ENCODE assay signal across 22 cellular contexts in genomic region chr22:45584621-45585436, GRCh38.
A peak's percentile ranks its signal among the peaks of the same experiment; 100 is the strongest.
DNase-seq lines count a peak whose midpoint lies in the region; FAIRE-seq and TF ChIP-seq lines count a peak whose summit lies in the region.
"Had no signal": no experiment of that assay in that cellular context is flagged by ENCODE, and none has a peak within 500 bp of the region (broad histone marks: within the 10 kb centered on the region; RNA-seq: fewer than 3 reads in every experiment).

No MANE protein-coding gene starts in this region.

- H3K9ac ChIP-seq in BLaER1 treated with 17β-estradiol and CSF1 and Interleukin-3, amounts not matched to agents 10 nM and 100 nM, result no peak overlapping the region
- peak overlapping the region; percentile 65 for H3K9ac ChIP-seq in Loucy (ENCODE audit: low read depth, low read length, poor library complexity, severe bottlenecking)

- H3K4me1 Mint-ChIP-seq in activated CD4-positive, alpha-beta memory T cell treated with anti-CD3 and anti-CD28 coated beads, Interleukin-2, amount 10 ng/mL, durations not matched to agents 7 days and 5 days, result peaks cover 21% of the 10 kb centered on the region

- POLR2A ChIA-PET in activated CD4-positive, alpha-beta memory T cell treated with anti-CD3 and anti-CD28 coated beads, Interleukin-2, amount 10 ng/mL, durations not matched to agents 7 days and 5 days (lab: Charles Lee), result no interaction called here

- no peaks in the 10 kb centered on the region for H3K9me3 ChIP-seq in BLaER1 treated with 17β-estradiol and CSF1 and Interleukin-3, amounts not matched to agents 10 nM and 100 nM (replicated peaks in 1 of 11)
- no peaks in the 10 kb centered on the region for H3K9me3 ChIP-seq in Loucy (ENCODE audit: insufficient read depth, low read depth, low read length)
- no peaks in the 10 kb centered on the region for H3K9me3 ChIP-seq in osteoblast (ENCODE audit: low read depth, low read length)
- H3K9me3 ChIP-seq: suprapubic skin had no signal

- CTCF ChIA-PET in activated CD4-positive, alpha-beta memory T cell treated with anti-CD3 and anti-CD28 coated beads, Interleukin-2, amount 10 ng/mL, durations not matched to agents 7 days and 5 days (lab: Charles Lee), result no interaction called here

- peak; percentile 18 for FAIRE-seq in bronchial epithelial cell (lab: Jason Lieb, UNC)
- FAIRE-seq: GM18507 had no signal

- no peaks in the 10 kb centered on the region for H3K36me3 ChIP-seq in BLaER1 treated with 17β-estradiol and CSF1 and Interleukin-3, amounts not matched to agents 10 nM and 100 nM
- H3K36me3 ChIP-seq in Loucy (ENCODE audit: insufficient read depth, low read length) (no peaks in the 10 kb centered on the region), bronchial epithelial cell (ENCODE audit: control insufficient read depth, insufficient read depth, low read length) (no peaks in the 10 kb centered on the region), osteoblast (ENCODE audit: insufficient read depth, low read length) (no peaks in the 10 kb centered on the region)

- H3K27ac Mint-ChIP-seq in activated CD4-positive, alpha-beta memory T cell treated with anti-CD3 and anti-CD28 coated beads, Interleukin-2, amount 10 ng/mL, durations not matched to agents 7 days and 5 days, result no peak overlapping the region
- H3K27ac Mint-ChIP-seq: activated CD4-positive, alpha-beta T cell treated with anti-CD3 and anti-CD28 coated beads, Interleukin-2, amount 10 ng/mL, durations not matched to agents 24 days and 14 days; activated naive CD4-positive, alpha-beta T cell treated with anti-CD3 and anti-CD28 coated beads, Interleukin-2, amount 10 ng/mL, durations not matched to agents 7 days and 5 days; dendritic cell treated with granulocyte-macrophage colony-stimulating factor and Interleukin-4, amounts not matched to agents 40 ng/mL and 50 ng/mL, for 4 days; stimulated activated effector memory CD8-positive, alpha-beta T cell treated with anti-CD3 and anti-CD28 coated beads, Interleukin-12 subunit alpha, Interleukin-12 subunit beta, amount 100 ng/mL, for 72 hours had no signal

- intact Hi-C loops in dorsolateral prefrontal cortex (cut with DNase I), result loop anchor here in 1 of 2 donors (5.0 kb wide), 1 partner anchor 57 kb away; no protein-coding TSS in a partner anchor

- H3K27me3 ChIP-seq in BLaER1 treated with 17β-estradiol and CSF1 and Interleukin-3, amounts not matched to agents 10 nM and 100 nM, result peaks cover 0 to 23% (median 12%) of the 10 kb centered on the region in 11 experiments; a peak in 12 of 22 replicates
- no peaks in the 10 kb centered on the region for H3K27me3 ChIP-seq in Loucy (ENCODE audit: insufficient read depth, low read length, poor library complexity, severe bottlenecking)
- no peaks in the 10 kb centered on the region for H3K27me3 ChIP-seq in bronchial epithelial cell (ENCODE audit: control insufficient read depth, insufficient read depth, low read length)
- no peaks in the 10 kb centered on the region for H3K27me3 ChIP-seq in osteoblast (ENCODE audit: insufficient read depth, low read length)
- H3K27me3 ChIP-seq in dorsolateral prefrontal cortex, result peaks cover 0 to 12% (median 0%) of the 10 kb centered on the region in 45 donors

- H4K20me1 ChIP-seq in BLaER1 treated with 17β-estradiol and CSF1 and Interleukin-3, amounts not matched to agents 10 nM and 100 nM, result peaks cover 0 to 14% (median 3%) of the 10 kb centered on the region in 11 experiments; a peak in 7 of 22 replicates
- no peaks in the 10 kb centered on the region for H4K20me1 ChIP-seq in Loucy (ENCODE audit: insufficient read depth, low read length, poor library complexity, severe bottlenecking)
- no peaks in the 10 kb centered on the region for H4K20me1 ChIP-seq in osteoblast (ENCODE audit: insufficient read depth, low read length)

- no peaks in the 10 kb centered on the region for H3F3A ChIP-seq in Loucy (ENCODE audit: low read depth)

- TF ChIP-seq CTCF in Loucy (conservative IDR thresholded peaks at IDR 0.05; ENCODE audit: low read length) (no peak), bronchial epithelial cell (IDR thresholded peaks at IDR 0.05; ENCODE audit: insufficient read depth, low read length, severe bottlenecking) (no peak), osteoblast (IDR thresholded peaks at IDR 0.05; ENCODE audit: extremely low read depth, low read depth, low read length) (no peak), dorsolateral prefrontal cortex (IDR thresholded peaks at IDR 0.05 in 54 of 56, conservative IDR thresholded peaks at IDR 0.05 in 2 of 56; ENCODE audit: low read depth in 1 of 56, partially characterized antibody in 56 of 56) (no peak)

- peaks cover 42 to 81% (median 67%) of the 10 kb centered on the region in 10 experiments for H3K4me1 ChIP-seq in BLaER1 treated with 17β-estradiol and CSF1 and Interleukin-3, amounts not matched to agents 10 nM and 100 nM
- H3K4me1 ChIP-seq in Loucy (ENCODE audit: insufficient read depth, low read length, poor library complexity, severe bottlenecking) (peaks cover 32% of the 10 kb centered on the region), osteoblast (ENCODE audit: insufficient read depth, low read length) (peaks cover 19% of the 10 kb centered on the region)

- H3K4me3 Mint-ChIP-seq in activated CD4-positive, alpha-beta memory T cell treated with anti-CD3 and anti-CD28 coated beads, Interleukin-2, amount 10 ng/mL, durations not matched to agents 7 days and 5 days, result no peak overlapping the region
- H3K4me3 Mint-ChIP-seq: activated CD4-positive, alpha-beta T cell treated with anti-CD3 and anti-CD28 coated beads, Interleukin-2, amount 10 ng/mL, durations not matched to agents 24 days and 14 days; activated naive CD4-positive, alpha-beta T cell treated with anti-CD3 and anti-CD28 coated beads, Interleukin-2, amount 10 ng/mL, durations not matched to agents 7 days and 5 days; dendritic cell treated with granulocyte-macrophage colony-stimulating factor and Interleukin-4, amounts not matched to agents 40 ng/mL and 50 ng/mL, for 4 days; stimulated activated effector memory CD8-positive, alpha-beta T cell treated with anti-CD3 and anti-CD28 coated beads, Interleukin-12 subunit alpha, Interleukin-12 subunit beta, amount 100 ng/mL, for 72 hours had no signal

- no peaks in the 10 kb centered on the region for H3K36me3 Mint-ChIP-seq in activated CD4-positive, alpha-beta memory T cell treated with anti-CD3 and anti-CD28 coated beads, Interleukin-2, amount 10 ng/mL, durations not matched to agents 7 days and 5 days (ENCODE audit: low read depth)
- H3K36me3 Mint-ChIP-seq: activated naive CD4-positive, alpha-beta T cell treated with anti-CD3 and anti-CD28 coated beads, Interleukin-2, amount 10 ng/mL, durations not matched to agents 7 days and 5 days; stimulated activated effector memory CD8-positive, alpha-beta T cell treated with anti-CD3 and anti-CD28 coated beads, Interleukin-12 subunit alpha, Interleukin-12 subunit beta, amount 100 ng/mL, for 72 hours had no signal

- H3K79me2 ChIP-seq in Loucy (ENCODE audit: insufficient read depth, low read length) (no peaks in the 10 kb centered on the region), osteoblast (ENCODE audit: insufficient read depth, low read length) (no peaks in the 10 kb centered on the region)

- no peaks in the 10 kb centered on the region for H3K9me2 ChIP-seq in Loucy (replicated peaks; ENCODE audit: low read depth, low read length)

- peaks cover under 1% of the 10 kb centered on the region for H3K27me3 Mint-ChIP-seq in activated CD4-positive, alpha-beta memory T cell treated with anti-CD3 and anti-CD28 coated beads, Interleukin-2, amount 10 ng/mL, durations not matched to agents 7 days and 5 days
- H3K27me3 Mint-ChIP-seq: activated CD4-positive, alpha-beta T cell treated with anti-CD3 and anti-CD28 coated beads, Interleukin-2, amount 10 ng/mL, durations not matched to agents 24 days and 14 days had no signal

- no peak overlapping the region for H3K4me3 ChIP-seq in BLaER1 treated with 17β-estradiol and CSF1 and Interleukin-3, amounts not matched to agents 10 nM and 100 nM
- H3K4me3 ChIP-seq in Loucy (ENCODE audit: low read length, poor library complexity, severe bottlenecking) (no peak overlapping the region), bronchial epithelial cell (ENCODE audit: low read depth, low read length) (no peak overlapping the region), osteoblast (ENCODE audit: insufficient read depth, low read length) (no peak overlapping the region), dorsolateral prefrontal cortex (no peak overlapping the region)
- H3K4me3 ChIP-seq: smooth muscle cell, suprapubic skin had no signal

- H3K4me2 ChIP-seq in BLaER1 treated with 17β-estradiol and CSF1 and Interleukin-3, amounts not matched to agents 10 nM and 100 nM, result peak overlapping the region in 9 of 11 experiments; percentile 27 to 88 (median 70); a peak in 13 of 22 replicates
- H3K4me2 ChIP-seq in Loucy (ENCODE audit: low read depth, low read length, poor library complexity, severe bottlenecking) (no peak overlapping the region), osteoblast (ENCODE audit: insufficient read depth, low read length) (no peak overlapping the region)
- H3K4me2 ChIP-seq: smooth muscle cell had no signal

- no peak overlapping the region for H3K27ac ChIP-seq in BLaER1 treated with 17β-estradiol and CSF1 and Interleukin-3, amounts not matched to agents 10 nM and 100 nM
- H3K27ac ChIP-seq in osteoblast (ENCODE audit: low read depth, low read length) (no peak overlapping the region), dorsolateral prefrontal cortex (no peak overlapping the region)
- H3K27ac ChIP-seq: VCaP had no signal

- no peak overlapping the region for H2AFZ ChIP-seq in Loucy (ENCODE audit: low read length)
- no peak overlapping the region for H2AFZ ChIP-seq in osteoblast (ENCODE audit: low read length)

- DNase-seq in bronchial epithelial cell (ENCODE audit: low read depth) (no peak), osteoblast (ENCODE audit: insufficient read length, low spot score, missing footprints) (peak; percentile 72), dorsolateral prefrontal cortex (no peak)
- no peak for DNase-seq in effector CD4-positive, alpha-beta T cell
- DNase-seq in activated CD4-positive, alpha-beta memory T cell treated with anti-CD3 and anti-CD28 coated beads, Interleukin-2, amount 10 ng/mL, durations not matched to agents 7 days and 5 days, result no peak
- DNase-seq: activated CD4-positive, alpha-beta T cell treated with anti-CD3 and anti-CD28 coated beads, Interleukin-2, amount 10 ng/mL, durations not matched to agents 24 days and 14 days; activated naive CD4-positive, alpha-beta T cell treated with anti-CD3 and anti-CD28 coated beads, Interleukin-2, amount 10 ng/mL, durations not matched to agents 7 days and 5 days; AML-193; amniotic stem cell; naive B cell; NCI-H146; NCI-H2171 treated with DMSO at 0.1 percent for 48 hours; NCI-H524; T-helper 2 cell had no signal

- no peaks in the 10 kb centered on the region for H3K9me3 Mint-ChIP-seq in activated CD4-positive, alpha-beta memory T cell treated with anti-CD3 and anti-CD28 coated beads, Interleukin-2, amount 10 ng/mL, durations not matched to agents 7 days and 5 days
- H3K9me3 Mint-ChIP-seq: activated CD4-positive, alpha-beta T cell treated with anti-CD3 and anti-CD28 coated beads, Interleukin-2, amount 10 ng/mL, durations not matched to agents 24 days and 14 days; activated naive CD4-positive, alpha-beta T cell treated with anti-CD3 and anti-CD28 coated beads, Interleukin-2, amount 10 ng/mL, durations not matched to agents 7 days and 5 days; dendritic cell treated with granulocyte-macrophage colony-stimulating factor and Interleukin-4, amounts not matched to agents 40 ng/mL and 50 ng/mL, for 4 days; stimulated activated effector memory CD8-positive, alpha-beta T cell treated with anti-CD3 and anti-CD28 coated beads, Interleukin-12 subunit alpha, Interleukin-12 subunit beta, amount 100 ng/mL, for 72 hours had no signal

Comparison
In these comparisons a context has a peak if more than half of its experiments do, and no peak if none do; other contexts are left out.
1. H3K4me2 ChIP-seq: peak in BLaER1 treated with 17β-estradiol and CSF1 and Interleukin-3, amounts not matched to agents 10 nM and 100 nM (9 of 11); none in Loucy (single experiment) and osteoblast (single experiment).